12 cellular contexts compared by ENCODE assay signal in genomic region chr18:46632401-46633089, GRCh38. TPM values are rescaled to one million over a fixed set of nuclear protein-coding genes. Genes with fewer than 3 reads are reported as not detected.
DNase-seq lines count a peak whose midpoint lies in the region; ATAC-seq and TF ChIP-seq lines count a peak whose summit lies in the region.
"Had no signal": no experiment of that assay in that cellular context is flagged by ENCODE, and none has a peak within 500 bp of the region (broad histone marks: within the 10 kb centered on the region; RNA-seq: fewer than 3 reads in every experiment).

No MANE protein-coding gene starts in this region.

- DNase-seq in AG10803 (ENCODE audit: low read depth): peak; percentile 2
- DNase-seq in LHCN-M2 (ENCODE audit: low read depth): peak; percentile 18
- peak; percentile 16 for DNase-seq in amniotic epithelial cell (ENCODE audit: low read depth)
- peak; percentile 59 for DNase-seq in inferior parietal cortex (ENCODE audit: extremely low spot score)
- no peak for DNase-seq in WERI-Rb-1
- DNase-seq in DMS153 treated with DMSO at 0.1 percent for 48 hours (lab: John Stamatoyannopoulos, UW; ENCODE audit: unreplicated experiment): no peak
- no peak for DNase-seq in activated T-cell treated with anti-CD3 and anti-CD28 coated beads, Interleukin-2, amount 50 U/mL, for 72 hours
- DNase-seq in activated gamma-delta T cell (lab: John Stamatoyannopoulos, UW): no peak
- DNase-seq: AML-193, cortex of kidney, NCI-H1092 treated with DMSO at 0.1 percent for 48 hours had no signal

- H3K9me3 Mint-ChIP-seq in activated T-cell treated with anti-CD3 and anti-CD28 coated beads, Interleukin-2, amount 50 U/mL, for 72 hours: peaks cover 0 to 4% of the 10 kb centered on the region in 2 donors

- H3K4me1 Mint-ChIP-seq in activated T-cell treated with anti-CD3 and anti-CD28 coated beads, Interleukin-2, amount 50 U/mL, for 72 hours (ENCODE audit: low read depth): peaks cover 15% of the 10 kb centered on the region

- no peak for ATAC-seq in activated T-cell treated with anti-CD3 and anti-CD28 coated beads, Interleukin-2, amount 50 U/mL, for 72 hours (replicated peaks in 1 of 2)

- H3K4me3 ChIP-seq in AG10803 (ENCODE audit: low read length) (no peak overlapping the region), WERI-Rb-1 (ENCODE audit: low read depth, low read length) (no peak overlapping the region)

- H3K9me3 ChIP-seq in WERI-Rb-1 (ENCODE audit: severe bottlenecking): no peaks in the 10 kb centered on the region

- no peaks in the 10 kb centered on the region for H3K27me3 ChIP-seq in WERI-Rb-1 (ENCODE audit: insufficient read depth, low read depth, severe bottlenecking)

- H3K27me3 Mint-ChIP-seq in activated T-cell treated with anti-CD3 and anti-CD28 coated beads, Interleukin-2, amount 50 U/mL, for 72 hours (ENCODE audit: low read depth): no peaks in the 10 kb centered on the region

- H3K27ac ChIP-seq in WERI-Rb-1: no peak overlapping the region

- no peak overlapping the region for H3K27ac Mint-ChIP-seq in activated T-cell treated with anti-CD3 and anti-CD28 coated beads, Interleukin-2, amount 50 U/mL, for 72 hours

- no peak overlapping the region for H3K4me3 Mint-ChIP-seq in activated T-cell treated with anti-CD3 and anti-CD28 coated beads, Interleukin-2, amount 50 U/mL, for 72 hours

- H3K36me3 ChIP-seq in WERI-Rb-1: no peaks in the 10 kb centered on the region

- H3K36me3 Mint-ChIP-seq in activated T-cell treated with anti-CD3 and anti-CD28 coated beads, Interleukin-2, amount 50 U/mL, for 72 hours (ENCODE audit: insufficient read depth in 2 of 2): peaks cover 0 to 2% of the 10 kb centered on the region in 2 donors

- TF ChIP-seq CTCF in AG10803 (conservative IDR thresholded peaks at IDR 0.05; ENCODE audit: low read length): no peak
- no peak for TF ChIP-seq CTCF in WERI-Rb-1 (IDR thresholded peaks at IDR 0.05; ENCODE audit: low read depth, low read length)

RNA-seq across cellular contexts. Expression of gene LOXHD1, which starts 24.5 kb away (rescaled TPM):
- total RNA-seq in LHCN-M2 (2014; rRNA removed): not detected in 2 replicates
- polyA plus RNA-seq in LHCN-M2 (2012): not detected
- total RNA-seq in activated T-cell treated with anti-CD3 and anti-CD28 coated beads, Interleukin-2, amount 50 U/mL, for 72 hours: under 1 TPM; 0.05 to 0.07 TPM
- total RNA-seq: glomerular endothelial cell had no signal

Comparison
In these comparisons a context has a peak if more than half of its experiments do, and no peak if none do; other contexts are left out.
1. DNase-seq: peak in AG10803 (single experiment), LHCN-M2 (single experiment), amniotic epithelial cell (single experiment) and inferior parietal cortex (single experiment); none in WERI-Rb-1 (single experiment), DMS153 treated with DMSO at 0.1 percent for 48 hours (single experiment), activated T-cell treated with anti-CD3 and anti-CD28 coated beads, Interleukin-2, amount 50 U/mL, for 72 hours (0 of 2) and activated gamma-delta T cell (single experiment).